ENCODE assay signal across 8 cellular contexts in the genomic region with DNA sequence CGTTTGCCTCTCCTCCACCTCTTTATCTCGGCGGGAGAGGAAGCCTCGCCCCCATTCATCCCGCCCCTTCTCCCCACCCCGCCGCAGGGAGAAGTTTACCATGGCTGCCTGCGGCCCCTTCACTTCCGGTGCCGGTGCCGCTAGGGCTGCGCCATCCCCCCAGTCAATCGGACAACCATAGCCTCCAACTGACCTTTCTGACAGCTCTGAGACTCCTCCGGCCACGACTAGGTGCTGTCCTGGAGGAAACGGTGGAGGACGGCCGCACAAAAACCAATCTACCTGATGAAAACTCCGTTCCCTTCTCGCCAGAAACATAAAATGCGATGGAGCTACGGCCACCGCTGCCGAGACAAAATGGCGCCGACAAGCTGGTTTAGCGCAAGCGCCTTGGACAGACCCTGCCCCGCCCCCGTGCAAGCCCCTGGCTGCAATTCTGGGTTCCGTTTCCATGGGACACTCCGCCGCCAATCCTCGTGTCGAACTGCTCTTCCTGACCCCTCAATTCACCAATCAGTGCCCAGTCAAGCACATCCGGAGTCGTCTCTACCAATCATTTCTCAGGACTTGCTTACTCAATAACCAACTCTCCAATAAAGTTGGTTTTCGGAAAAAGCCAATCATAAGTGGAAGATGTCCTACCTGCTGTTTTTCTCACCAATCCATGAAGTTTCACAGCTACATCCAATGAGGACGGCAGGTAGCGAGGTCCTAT. TPM values are rescaled to one million over a fixed set of nuclear protein-coding genes. Genes with fewer than 3 reads are reported as not detected.
DNase-seq lines count a peak whose midpoint lies in the region; ATAC-seq, FAIRE-seq and TF ChIP-seq lines count a peak whose summit lies in the region.

No MANE protein-coding gene starts in this region.

- 1% methylated on average over 40 of the region's 40 CpGs for WGBS in pancreas, 2 donors
- 1% methylated on average over 36 to 38 of the region's 40 CpGs for WGBS in tibial nerve, 2 donors

- H3K4me3 ChIP-seq in pancreas = peak overlapping the region; percentile 87 to 99 (median 92)
- peak overlapping the region; percentile 87 to 97 (median 90) for H3K4me3 ChIP-seq in tibial nerve

- H3K4me1 ChIP-seq in pancreas = peaks cover 10 to 25% (median 16%) of the 10 kb centered on the region in 3 donors
- peaks cover 0 to 61% (median 17%) of the 10 kb centered on the region in 4 donors for H3K4me1 ChIP-seq in tibial nerve

- FAIRE-seq in pancreas (lab: Jason Lieb, UNC) = peak; percentile 99

- H3K27ac ChIP-seq in pancreas (peak overlapping the region; percentile 89 to 96 (median 94)), tibial nerve (peak overlapping the region; percentile 89 to 98 (median 96))

- ATAC-seq in HG02610 (IDR thresholded peaks at IDR 0.05; ENCODE audit: unreplicated experiment) = peak; percentile 89
- peak; percentile 92 for ATAC-seq in SK-N-SH treated with all-trans-retinoic acid at 6 μM for 48 hours
- peak; percentile 95 for ATAC-seq in Right ventricle myocardium superior (ENCODE audit: poor library complexity)
- peak; percentile 89 to 96 (median 90) for ATAC-seq in pancreas

- TF ChIP-seq CTCF in GM10266 (IDR thresholded peaks at IDR 0.05; ENCODE audit: control insufficient read depth, insufficient read depth, low read depth, missing control alignments) (no peak), pancreas (IDR thresholded peaks at IDR 0.05) (no peak), tibial nerve (IDR thresholded peaks at IDR 0.05) (peak in 2 of 5 experiments; percentile 77 to 81)

- no peaks in the 10 kb centered on the region for H3K27me3 ChIP-seq in pancreas
- no peaks in the 10 kb centered on the region for H3K27me3 ChIP-seq in tibial nerve

- intact Hi-C loops in Right ventricle myocardium superior (cut with DNase I) (no loop called here), pancreas (cut with DNase I) (loop anchor here in 1 of 3 donors (10.0 kb wide), 1 partner anchor 53 kb away; a partner anchor contains a TSS)

- no peaks in the 10 kb centered on the region for H3K9me3 ChIP-seq in pancreas
- no peaks in the 10 kb centered on the region for H3K9me3 ChIP-seq in tibial nerve

- peak; percentile 74 to 89 for TF ChIP-seq EP300 in tibial nerve (IDR thresholded peaks at IDR 0.05)

- DNase-seq in GM10266 (ENCODE audit: extremely low spot score) (peak; percentile 96), NCI-H1092 treated with DMSO at 0.1 percent for 48 hours (lab: John Stamatoyannopoulos, UW) (peak; percentile 100), Right ventricle myocardium superior (peak; percentile 98), pancreas (peak; percentile 93 to 99 (median 98)), tibial nerve (ENCODE audit: low spot score in 2 of 2) (peak; percentile 96 to 97)
- peak; percentile 97 for DNase-seq in activated naive CD8-positive, alpha-beta T cell treated with anti-CD3 and anti-CD28 coated beads, Interleukin-2, amount 50 U/mL, for 16 hours (ENCODE audit: low read depth, low spot score)

- peak; percentile 44 to 59 for TF ChIP-seq POLR2A in tibial nerve (IDR thresholded peaks at IDR 0.05)

- H3K36me3 ChIP-seq in pancreas = no peaks in the 10 kb centered on the region
- H3K36me3 ChIP-seq in tibial nerve = peaks cover 0 to 32% (median 0%) of the 10 kb centered on the region in 3 donors

TF ChIP-seq in SK-N-SH treated with all-trans-retinoic acid at 6 μM for 48 hours, 23 proteins besides CTCF, POLR2A, EP300 and RAD21 (continues in another document):
- peak; percentile 100 for TF ChIP-seq SNAI2 (CRISPR knock-in tag; IDR thresholded peaks at IDR 0.05)
- TF ChIP-seq TCF4 (CRISPR knock-in tag; IDR thresholded peaks at IDR 0.05; ENCODE audit: borderline replicate concordance) = no peak
- TF ChIP-seq TOX (CRISPR knock-in tag; IDR thresholded peaks at IDR 0.05; ENCODE audit: borderline replicate concordance) = peak; percentile 90
- TF ChIP-seq, protein P1, sequence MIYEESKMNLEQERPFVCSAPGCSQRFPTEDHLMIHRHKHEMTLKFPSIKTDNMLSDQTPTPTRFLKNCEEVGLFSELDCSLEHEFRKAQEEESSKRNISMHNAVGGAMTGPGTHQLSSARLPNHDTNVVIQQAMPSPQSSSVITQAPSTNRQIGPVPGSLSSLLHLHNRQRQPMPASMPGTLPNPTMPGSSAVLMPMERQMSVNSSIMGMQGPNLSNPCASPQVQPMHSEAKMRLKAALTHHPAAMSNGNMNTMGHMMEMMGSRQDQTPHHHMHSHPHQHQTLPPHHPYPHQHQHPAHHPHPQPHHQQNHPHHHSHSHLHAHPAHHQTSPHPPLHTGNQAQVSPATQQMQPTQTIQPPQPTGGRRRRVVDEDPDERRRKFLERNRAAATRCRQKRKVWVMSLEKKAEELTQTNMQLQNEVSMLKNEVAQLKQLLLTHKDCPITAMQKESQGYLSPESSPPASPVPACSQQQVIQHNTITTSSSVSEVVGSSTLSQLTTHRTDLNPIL (CRISPR knock-in tag; IDR thresholded peaks at IDR 0.05; ENCODE audit: low read depth) = no peak
- TF ChIP-seq, protein P2, sequence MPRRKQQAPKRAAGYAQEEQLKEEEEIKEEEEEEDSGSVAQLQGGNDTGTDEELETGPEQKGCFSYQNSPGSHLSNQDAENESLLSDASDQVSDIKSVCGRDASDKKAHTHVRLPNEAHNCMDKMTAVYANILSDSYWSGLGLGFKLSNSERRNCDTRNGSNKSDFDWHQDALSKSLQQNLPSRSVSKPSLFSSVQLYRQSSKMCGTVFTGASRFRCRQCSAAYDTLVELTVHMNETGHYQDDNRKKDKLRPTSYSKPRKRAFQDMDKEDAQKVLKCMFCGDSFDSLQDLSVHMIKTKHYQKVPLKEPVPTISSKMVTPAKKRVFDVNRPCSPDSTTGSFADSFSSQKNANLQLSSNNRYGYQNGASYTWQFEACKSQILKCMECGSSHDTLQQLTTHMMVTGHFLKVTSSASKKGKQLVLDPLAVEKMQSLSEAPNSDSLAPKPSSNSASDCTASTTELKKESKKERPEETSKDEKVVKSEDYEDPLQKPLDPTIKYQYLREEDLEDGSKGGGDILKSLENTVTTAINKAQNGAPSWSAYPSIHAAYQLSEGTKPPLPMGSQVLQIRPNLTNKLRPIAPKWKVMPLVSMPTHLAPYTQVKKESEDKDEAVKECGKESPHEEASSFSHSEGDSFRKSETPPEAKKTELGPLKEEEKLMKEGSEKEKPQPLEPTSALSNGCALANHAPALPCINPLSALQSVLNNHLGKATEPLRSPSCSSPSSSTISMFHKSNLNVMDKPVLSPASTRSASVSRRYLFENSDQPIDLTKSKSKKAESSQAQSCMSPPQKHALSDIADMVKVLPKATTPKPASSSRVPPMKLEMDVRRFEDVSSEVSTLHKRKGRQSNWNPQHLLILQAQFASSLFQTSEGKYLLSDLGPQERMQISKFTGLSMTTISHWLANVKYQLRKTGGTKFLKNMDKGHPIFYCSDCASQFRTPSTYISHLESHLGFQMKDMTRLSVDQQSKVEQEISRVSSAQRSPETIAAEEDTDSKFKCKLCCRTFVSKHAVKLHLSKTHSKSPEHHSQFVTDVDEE (CRISPR knock-in tag; IDR thresholded peaks at IDR 0.05) = peak; percentile 100
- peak; percentile 82 for TF ChIP-seq ZNF8 (CRISPR knock-in tag; IDR thresholded peaks at IDR 0.05)
- TF ChIP-seq ZFP3 (CRISPR knock-in tag; IDR thresholded peaks at IDR 0.05) = peak; percentile 95
- TF ChIP-seq, protein P3, sequence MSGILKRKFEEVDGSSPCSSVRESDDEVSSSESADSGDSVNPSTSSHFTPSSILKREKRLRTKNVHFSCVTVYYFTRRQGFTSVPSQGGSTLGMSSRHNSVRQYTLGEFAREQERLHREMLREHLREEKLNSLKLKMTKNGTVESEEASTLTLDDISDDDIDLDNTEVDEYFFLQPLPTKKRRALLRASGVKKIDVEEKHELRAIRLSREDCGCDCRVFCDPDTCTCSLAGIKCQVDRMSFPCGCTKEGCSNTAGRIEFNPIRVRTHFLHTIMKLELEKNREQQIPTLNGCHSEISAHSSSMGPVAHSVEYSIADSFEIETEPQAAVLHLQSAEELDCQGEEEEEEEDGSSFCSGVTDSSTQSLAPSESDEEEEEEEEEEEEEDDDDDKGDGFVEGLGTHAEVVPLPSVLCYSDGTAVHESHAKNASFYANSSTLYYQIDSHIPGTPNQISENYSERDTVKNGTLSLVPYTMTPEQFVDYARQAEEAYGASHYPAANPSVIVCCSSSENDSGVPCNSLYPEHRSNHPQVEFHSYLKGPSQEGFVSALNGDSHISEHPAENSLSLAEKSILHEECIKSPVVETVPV (CRISPR knock-in tag; IDR thresholded peaks at IDR 0.05) = peak; percentile 95
- TF ChIP-seq ISL1 (CRISPR knock-in tag; IDR thresholded peaks at IDR 0.05) = peak; percentile 60
- peak; percentile 95 for TF ChIP-seq ARNTL (CRISPR knock-in tag; IDR thresholded peaks at IDR 0.05; ENCODE audit: borderline replicate concordance, low read depth)
- peak; percentile 97 for TF ChIP-seq OSR1 (CRISPR knock-in tag; IDR thresholded peaks at IDR 0.05)
- peak; percentile 90 for TF ChIP-seq RARB (CRISPR knock-in tag; IDR thresholded peaks at IDR 0.05)
- TF ChIP-seq BACH2 (CRISPR knock-in tag; IDR thresholded peaks at IDR 0.05; ENCODE audit: borderline replicate concordance) = peak; percentile 100
- peak; percentile 98 for TF ChIP-seq ZNF565 (CRISPR knock-in tag; conservative IDR thresholded peaks at IDR 0.05; ENCODE audit: low read depth)
- peak; percentile 90; the same call in 1 of the 2 replicates for TF ChIP-seq ESRRG (CRISPR knock-in tag; IDR thresholded peaks at IDR 0.05)
- peak; percentile 84; the same call in 1 of the 2 replicates for TF ChIP-seq ZFP30 (CRISPR knock-in tag; IDR thresholded peaks at IDR 0.05)
- TF ChIP-seq, protein P4, sequence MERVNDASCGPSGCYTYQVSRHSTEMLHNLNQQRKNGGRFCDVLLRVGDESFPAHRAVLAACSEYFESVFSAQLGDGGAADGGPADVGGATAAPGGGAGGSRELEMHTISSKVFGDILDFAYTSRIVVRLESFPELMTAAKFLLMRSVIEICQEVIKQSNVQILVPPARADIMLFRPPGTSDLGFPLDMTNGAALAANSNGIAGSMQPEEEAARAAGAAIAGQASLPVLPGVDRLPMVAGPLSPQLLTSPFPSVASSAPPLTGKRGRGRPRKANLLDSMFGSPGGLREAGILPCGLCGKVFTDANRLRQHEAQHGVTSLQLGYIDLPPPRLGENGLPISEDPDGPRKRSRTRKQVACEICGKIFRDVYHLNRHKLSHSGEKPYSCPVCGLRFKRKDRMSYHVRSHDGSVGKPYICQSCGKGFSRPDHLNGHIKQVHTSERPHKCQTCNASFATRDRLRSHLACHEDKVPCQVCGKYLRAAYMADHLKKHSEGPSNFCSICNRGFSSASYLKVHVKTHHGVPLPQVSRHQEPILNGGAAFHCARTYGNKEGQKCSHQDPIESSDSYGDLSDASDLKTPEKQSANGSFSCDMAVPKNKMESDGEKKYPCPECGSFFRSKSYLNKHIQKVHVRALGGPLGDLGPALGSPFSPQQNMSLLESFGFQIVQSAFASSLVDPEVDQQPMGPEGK (CRISPR knock-in tag; IDR thresholded peaks at IDR 0.05; ENCODE audit: borderline replicate concordance) = no peak

RNA-seq across cellular contexts. Expression of a gene that starts 0.4 kb away (rescaled TPM):
- total RNA-seq in Right ventricle myocardium superior = 15.4 TPM
- 10 to 100 TPM in 4 of 6 donors, 1 to 10 TPM in 2; 8.7 to 20.2 (median 13.5) TPM for total RNA-seq in pancreas
- 1 to 10 TPM; 5.5 to 6.0 TPM for polyA plus RNA-seq in pancreas
- total RNA-seq in tibial nerve = 10 to 100 TPM; 20.4 to 45.7 (median 31.3) TPM

RNA-seq across cellular contexts. Expression of a gene that starts 53.3 kb away (rescaled TPM):
- total RNA-seq in Right ventricle myocardium superior (162 TPM), pancreas (10 to 100 TPM; 40.0 to 67.8 (median 58.4) TPM), tibial nerve (10 to 100 TPM; 82.8 to 99.0 (median 87.0) TPM)
- 10 to 100 TPM; 66.3 to 74.7 TPM for polyA plus RNA-seq in pancreas

Comparison
In these comparisons a context has a peak if more than half of its experiments do, and no peak if none do; other contexts are left out.
1. Peak in every context shown above with its lines: DNase-seq, ATAC-seq, H3K4me3 ChIP-seq and H3K27ac ChIP-seq.